12 cellular contexts compared by ENCODE assay signal in genomic region chr3:194206375-194206774, GRCh38.
DNase-seq lines count a peak whose midpoint lies in the region; ATAC-seq and TF ChIP-seq lines count a peak whose summit lies in the region.
"Had no signal": no experiment of that assay in that cellular context is flagged by ENCODE, and none has a peak within 500 bp of the region (broad histone marks: within the 10 kb centered on the region; RNA-seq: fewer than 3 reads in every experiment).

No MANE protein-coding gene starts in this region.

- TF ChIP-seq CTCF in cardiac fibroblast (IDR thresholded peaks at IDR 0.05; ENCODE audit: low read depth, low read length), result no peak

- DNase-seq in A172 (ENCODE audit: low spot score) (peak; percentile 35), NCI-H1417 (lab: John Stamatoyannopoulos, UW) (peak in 2 of 3 experiments; percentile 66 to 82), cardiac fibroblast (ENCODE audit: low read depth in 2 of 2) (peak; percentile 12 to 48), mucosa of gallbladder (ENCODE audit: low spot score) (peak; percentile 58), NCI-H2171 (lab: John Stamatoyannopoulos, UW) (no peak), NOMO-1 (lab: John Stamatoyannopoulos, UW; ENCODE audit: unreplicated experiment in 2 of 2) (no peak)
- DNase-seq in activated CD8-positive, alpha-beta memory T cell treated with anti-CD3 and anti-CD28 coated beads for 24 hours, result no peak
- DNase-seq: activated T-cell treated with anti-CD3 and anti-CD28 coated beads, Interleukin-2, amount 50 U/mL, for 4 hours; cerebellar nuclear complex; NCI-H226; T-helper 17 cell had no signal

- ATAC-seq in HG02759 (IDR thresholded peaks at IDR 0.05; ENCODE audit: unreplicated experiment), result no peak
- ATAC-seq: T-helper 17 cell had no signal

- H3K4me3 ChIP-seq in cardiac fibroblast (replicated peaks in 1 of 2; ENCODE audit: low read depth in 2 of 2, low read length in 2 of 2), result no peak overlapping the region

Comparison
In these comparisons a context has a peak if more than half of its experiments do, and no peak if none do; other contexts are left out.
1. DNase-seq: peak in A172 (single experiment), NCI-H1417 (2 of 3), cardiac fibroblast (2 of 2) and mucosa of gallbladder (single experiment); none in activated CD8-positive, alpha-beta memory T cell treated with anti-CD3 and anti-CD28 coated beads for 24 hours (single experiment), NCI-H2171 (single experiment) and NOMO-1 (0 of 2).